In genomic region chr11:121082219-121082618, GRCh38 we compare ENCODE assay signal across 1 cellular context.
TF ChIP-seq lines count a peak whose summit lies in the region.

No MANE protein-coding gene starts in this region.

TF ChIP-seq in GM12891, 5 proteins besides CTCF, POLR2A, EP300 and RAD21 (continued from another document):
- peak; percentile 55 for TF ChIP-seq SPI1 (IDR thresholded peaks at IDR 0.05; ENCODE audit: low read depth, low read length)
